24 cellular contexts compared by ENCODE assay signal in the genomic region with DNA sequence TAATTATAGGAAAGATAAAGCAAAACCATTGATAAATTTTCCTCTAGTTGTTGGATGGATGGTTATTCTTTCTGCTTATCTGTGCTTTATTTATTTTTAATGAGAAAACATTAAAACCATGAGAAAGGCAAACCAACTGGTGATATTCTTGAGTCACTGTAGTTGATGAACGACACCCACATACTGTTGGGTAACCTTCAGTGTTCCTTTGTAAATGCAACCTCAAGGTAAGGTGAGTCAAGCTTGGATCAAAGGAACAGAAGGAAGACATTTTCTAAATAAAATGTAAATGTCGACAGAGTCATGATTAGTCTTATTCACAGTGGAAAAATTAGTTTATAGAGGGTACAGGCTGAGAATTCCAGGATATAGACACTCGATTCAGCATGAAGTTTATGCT. TPM values are rescaled to one million over a fixed set of nuclear protein-coding genes. Genes with fewer than 3 reads are reported as not detected.
"Had no signal": no experiment of that assay in that cellular context is flagged by ENCODE, and none has a peak within 500 bp of the region (broad histone marks: within the 10 kb centered on the region; RNA-seq: fewer than 3 reads in every experiment).

No MANE protein-coding gene starts in this region.

- H3K36me3 ChIP-seq: brain microvascular endothelial cell, Peyer's patch had no signal

- H3K4me3 ChIP-seq: Peyer's patch had no signal

- H3K27me3 ChIP-seq: brain microvascular endothelial cell, Peyer's patch had no signal

- DNase-seq: activated CD4-positive, alpha-beta T cell treated with anti-CD3 and anti-CD28 coated beads, Interleukin-2, amount 10 ng/mL, durations not matched to agents 24 days and 14 days; activated CD4-positive, alpha-beta T cell treated with anti-CD3 and anti-CD28 coated beads, Interleukin-2, amount 50 U/mL, for 48 hours; activated CD4-positive, CD25-positive, alpha-beta regulatory T cell treated with anti-CD3 and anti-CD28 coated beads, Interleukin-2, amount 50 U/mL, for 72 hours; activated CD8-positive, alpha-beta memory T cell treated with anti-CD3 and anti-CD28 coated beads, Interleukin-2, amount 10 ng/mL, durations not matched to agents 7 days and 5 days; activated effector memory CD4-positive, alpha-beta T cell treated with Interleukin-2 at 50 U/mL for 16 hours; activated naive CD4-positive, alpha-beta T cell; activated T-cell treated with anti-CD3 and anti-CD28 coated beads, Interleukin-2, amount 50 U/mL, for 24 hours; amygdala; brain microvascular endothelial cell; central memory CD4-positive, alpha-beta T cell; Karpas-422; NCI-H1048; NCI-H146; NCI-H1930; NCI-H2171 treated with DMSO at 0.1 percent for 48 hours; NCI-H226; NCI-H510A treated with DMSO at 0.1 percent for 48 hours; NCI-H69; Peyer's patch; SHP77 treated with DMSO at 0.1 percent for 48 hours had no signal

- ATAC-seq: activated CD8-positive, alpha-beta memory T cell treated with anti-CD3 and anti-CD28 coated beads, Interleukin-2, amount 10 ng/mL, durations not matched to agents 7 days and 5 days; WTC11 had no signal

- H3K27ac ChIP-seq: brain microvascular endothelial cell, Peyer's patch had no signal

- H3K9me3 ChIP-seq: Peyer's patch had no signal

RNA-seq across cellular contexts. Expression of a gene that starts 12.7 kb away (rescaled TPM):
- total RNA-seq: activated CD4-positive, alpha-beta T cell treated with anti-CD3 and anti-CD28 coated beads, Interleukin-2, amount 10 ng/mL, durations not matched to agents 24 days and 14 days; activated CD8-positive, alpha-beta memory T cell treated with anti-CD3 and anti-CD28 coated beads, Interleukin-2, amount 10 ng/mL, durations not matched to agents 7 days and 5 days; activated T-helper 1 cell treated with anti-CD3 and anti-CD28 coated beads, Interleukin-12 subunit alpha, Interleukin-12 subunit beta, Interleukin-2, Interleukin-4 antibody, amounts not matched to agents 30 ng/mL and 10 ng/mL and 1 ng/mL, durations not matched to agents 14 hours and 24 hours and 36 hours; chondrocyte had no signal

RNA-seq across cellular contexts. Expression of a gene that starts 51.0 kb away (rescaled TPM):
- total RNA-seq: activated CD8-positive, alpha-beta memory T cell treated with anti-CD3 and anti-CD28 coated beads, Interleukin-2, amount 10 ng/mL, durations not matched to agents 7 days and 5 days; chondrocyte; SK-MEL-5; WTC11 had no signal
